In the genomic region with DNA sequence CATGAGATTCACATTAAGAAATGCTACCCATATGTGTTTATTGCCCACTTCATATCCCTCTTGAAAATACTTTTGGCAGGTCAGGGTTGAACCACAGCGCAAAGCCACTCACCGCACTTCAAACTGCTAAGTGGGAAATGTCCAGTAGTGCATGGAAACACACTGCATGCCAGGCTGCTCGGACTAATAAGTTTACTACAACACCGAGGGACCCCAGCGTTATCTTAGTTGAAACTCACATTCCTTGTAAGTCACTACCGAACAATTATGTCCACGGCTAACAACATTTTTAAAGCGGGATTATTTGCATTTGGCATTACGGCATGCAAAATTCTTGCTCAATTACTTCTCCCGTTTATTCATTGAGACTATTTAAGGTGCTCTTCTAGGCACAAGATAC, we compare ENCODE assay signal across 13 cellular contexts. TPM values are rescaled to one million over a fixed set of nuclear protein-coding genes. Genes with fewer than 3 reads are reported as not detected.
DNase-seq lines count a peak whose midpoint lies in the region; ATAC-seq and TF ChIP-seq lines count a peak whose summit lies in the region.
"Had no signal": no experiment of that assay in that cellular context is flagged by ENCODE, and none has a peak within 500 bp of the region (broad histone marks: within the 10 kb centered on the region; RNA-seq: fewer than 3 reads in every experiment).

No MANE protein-coding gene starts in this region.

- no peak for DNase-seq in CD8-positive, alpha-beta memory T cell
- DNase-seq in cardiac fibroblast (ENCODE audit: low read depth in 2 of 2) (peak; percentile 26 to 40), osteoblast (ENCODE audit: insufficient read length, low spot score, missing footprints) (no peak), T-helper 17 cell (no peak), globus pallidus (ENCODE audit: low spot score) (no peak)
- DNase-seq: brain microvascular endothelial cell, KG1, NCI-H2171 had no signal

- H3K4me2 ChIP-seq in osteoblast (ENCODE audit: insufficient read depth, low read length): peak overlapping the region; percentile 30

- H4K20me1 ChIP-seq in osteoblast (ENCODE audit: insufficient read depth, low read length): peaks cover 78% of the 10 kb centered on the region

- no peak overlapping the region for H3K27ac ChIP-seq in CD8-positive, alpha-beta memory T cell (ENCODE audit: low read depth, low read length)
- H3K27ac ChIP-seq in HEK293 (ENCODE audit: extremely low read depth, low read depth, low read length): no peak overlapping the region
- H3K27ac ChIP-seq in osteoblast (ENCODE audit: low read depth, low read length): peak overlapping the region; percentile 11
- H3K27ac ChIP-seq: brain microvascular endothelial cell, RWPE1 had no signal

- H3K36me3 Mint-ChIP-seq in CD8-positive, alpha-beta memory T cell: peaks cover 0 to 21% (median 3%) of the 10 kb centered on the region in 3 donors
- no peaks in the 10 kb centered on the region for H3K36me3 Mint-ChIP-seq in T-helper 17 cell (ENCODE audit: low read depth)

- no peaks in the 10 kb centered on the region for H3K36me3 ChIP-seq in CD8-positive, alpha-beta memory T cell (ENCODE audit: insufficient read depth, low read length)
- no peaks in the 10 kb centered on the region for H3K36me3 ChIP-seq in HEK293 (ENCODE audit: control insufficient read depth in 2 of 2, insufficient read depth in 1 of 2, low read length in 2 of 2)
- H3K36me3 ChIP-seq in osteoblast (ENCODE audit: insufficient read depth, low read length): no peaks in the 10 kb centered on the region
- H3K36me3 ChIP-seq: brain microvascular endothelial cell had no signal

- H3K9me3 ChIP-seq in CD8-positive, alpha-beta memory T cell (ENCODE audit: low read length): no peaks in the 10 kb centered on the region
- H3K9me3 ChIP-seq in HEK293 (ENCODE audit: control insufficient read depth, insufficient read depth, low read depth, low read length) (no peaks in the 10 kb centered on the region), osteoblast (ENCODE audit: low read depth, low read length) (no peaks in the 10 kb centered on the region), T-helper 17 cell (ENCODE audit: control insufficient read depth, low read length, poor library complexity, severe bottlenecking) (no peaks in the 10 kb centered on the region)

- peaks cover 73 to 89% (median 80%) of the 10 kb centered on the region in 3 donors for H3K4me1 Mint-ChIP-seq in CD8-positive, alpha-beta memory T cell
- H3K4me1 Mint-ChIP-seq in T-helper 17 cell: peaks cover 66% of the 10 kb centered on the region

- CTCF ChIA-PET in CD8-positive, alpha-beta memory T cell (lab: Charles Lee): no interaction called here
- CTCF ChIA-PET in HEK293 (lab: Yijun Ruan, JAX): interaction anchor here (1.0 kb wide), 1 partner anchor 24 kb away, joined by 4 read pairs; no protein-coding TSS in a partner anchor

- no peak overlapping the region for H2AFZ ChIP-seq in osteoblast (ENCODE audit: low read length)

- H3K27me3 ChIP-seq in CD8-positive, alpha-beta memory T cell (ENCODE audit: insufficient read depth, low read length, poor library complexity, severe bottlenecking): no peaks in the 10 kb centered on the region
- H3K27me3 ChIP-seq in osteoblast (ENCODE audit: insufficient read depth, low read length): no peaks in the 10 kb centered on the region
- H3K27me3 ChIP-seq: brain microvascular endothelial cell had no signal

- peaks cover 76% of the 10 kb centered on the region for H3K4me1 ChIP-seq in CD8-positive, alpha-beta memory T cell (ENCODE audit: insufficient read depth, low read length)
- H3K4me1 ChIP-seq in HEK293 (ENCODE audit: control insufficient read depth, insufficient read depth, low read length) (peaks cover 43% of the 10 kb centered on the region), osteoblast (ENCODE audit: insufficient read depth, low read length) (peaks cover 45% of the 10 kb centered on the region)

- H3K79me2 ChIP-seq in osteoblast (ENCODE audit: insufficient read depth, low read length): peaks cover 94% of the 10 kb centered on the region

- peak overlapping the region in 6 of 7 donors; percentile 61 to 98 (median 92) for H3K4me3 Mint-ChIP-seq in CD8-positive, alpha-beta memory T cell
- H3K4me3 Mint-ChIP-seq in T-helper 17 cell: no peak overlapping the region

- POLR2A ChIA-PET in CD8-positive, alpha-beta memory T cell (lab: Charles Lee): no interaction called here
- POLR2A ChIA-PET in HEK293 (lab: Yijun Ruan, JAX): no interaction called here

- peaks cover 0 to 4% of the 10 kb centered on the region in 2 donors for H3K27me3 Mint-ChIP-seq in CD8-positive, alpha-beta memory T cell
- H3K27me3 Mint-ChIP-seq in T-helper 17 cell: no peaks in the 10 kb centered on the region

- ATAC-seq in GM18519 (IDR thresholded peaks at IDR 0.05; ENCODE audit: low FRiP score, unreplicated experiment) (no peak), T-helper 17 cell (no peak)
- ATAC-seq: HCT116; stimulated activated effector memory CD8-positive, alpha-beta T cell treated with anti-CD3 and anti-CD28 coated beads, Interleukin-12 subunit alpha, Interleukin-12 subunit beta, amount 100 ng/mL, for 72 hours had no signal

- H3K9me3 Mint-ChIP-seq in CD8-positive, alpha-beta memory T cell: no peaks in the 10 kb centered on the region
- H3K9me3 Mint-ChIP-seq: stimulated activated effector memory CD8-positive, alpha-beta T cell treated with anti-CD3 and anti-CD28 coated beads, Interleukin-12 subunit alpha, Interleukin-12 subunit beta, amount 100 ng/mL, for 72 hours had no signal

- H3K4me3 ChIP-seq in CD8-positive, alpha-beta memory T cell (ENCODE audit: low read length): no peak overlapping the region
- H3K4me3 ChIP-seq in HEK293 (ENCODE audit: low read depth, low read length) (no peak overlapping the region), cardiac fibroblast (replicated peaks in 1 of 2; ENCODE audit: low read depth in 2 of 2, low read length in 2 of 2) (no peak overlapping the region), osteoblast (ENCODE audit: insufficient read depth, low read length) (no peak overlapping the region)

- TF ChIP-seq CTCF in HEK293 (tag by site-specific recombination; IDR thresholded peaks at IDR 0.05) (no peak), cardiac fibroblast (IDR thresholded peaks at IDR 0.05; ENCODE audit: low read depth, low read length) (no peak), osteoblast (IDR thresholded peaks at IDR 0.05; ENCODE audit: extremely low read depth, low read depth, low read length) (no peak)

- H3K27ac Mint-ChIP-seq in CD8-positive, alpha-beta memory T cell: peak overlapping the region in 5 of 8 donors; percentile 12 to 91 (median 70)
- H3K27ac Mint-ChIP-seq in T-helper 17 cell: no peak overlapping the region

TF ChIP-seq in HEK293, 187 proteins besides CTCF, POLR2A, EP300 and RAD21:
- TF ChIP-seq, protein P1, sequence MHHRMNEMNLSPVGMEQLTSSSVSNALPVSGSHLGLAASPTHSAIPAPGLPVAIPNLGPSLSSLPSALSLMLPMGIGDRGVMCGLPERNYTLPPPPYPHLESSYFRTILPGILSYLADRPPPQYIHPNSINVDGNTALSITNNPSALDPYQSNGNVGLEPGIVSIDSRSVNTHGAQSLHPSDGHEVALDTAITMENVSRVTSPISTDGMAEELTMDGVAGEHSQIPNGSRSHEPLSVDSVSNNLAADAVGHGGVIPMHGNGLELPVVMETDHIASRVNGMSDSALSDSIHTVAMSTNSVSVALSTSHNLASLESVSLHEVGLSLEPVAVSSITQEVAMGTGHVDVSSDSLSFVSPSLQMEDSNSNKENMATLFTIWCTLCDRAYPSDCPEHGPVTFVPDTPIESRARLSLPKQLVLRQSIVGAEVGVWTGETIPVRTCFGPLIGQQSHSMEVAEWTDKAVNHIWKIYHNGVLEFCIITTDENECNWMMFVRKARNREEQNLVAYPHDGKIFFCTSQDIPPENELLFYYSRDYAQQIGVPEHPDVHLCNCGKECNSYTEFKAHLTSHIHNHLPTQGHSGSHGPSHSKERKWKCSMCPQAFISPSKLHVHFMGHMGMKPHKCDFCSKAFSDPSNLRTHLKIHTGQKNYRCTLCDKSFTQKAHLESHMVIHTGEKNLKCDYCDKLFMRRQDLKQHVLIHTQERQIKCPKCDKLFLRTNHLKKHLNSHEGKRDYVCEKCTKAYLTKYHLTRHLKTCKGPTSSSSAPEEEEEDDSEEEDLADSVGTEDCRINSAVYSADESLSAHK (tag by site-specific recombination; IDR thresholded peaks at IDR 0.05): peak; percentile 86
- 0 out of 2 replicates have a peak, but pooled peaks have one; percentile 6 for TF ChIP-seq ZEB2 (tag by site-specific recombination; IDR thresholded peaks at IDR 0.05)
- TF ChIP-seq OSR2 (tag by site-specific recombination; IDR thresholded peaks at IDR 0.05): peak; percentile 48; the same call in 1 of the 2 replicates
- TF ChIP-seq, protein P2, sequence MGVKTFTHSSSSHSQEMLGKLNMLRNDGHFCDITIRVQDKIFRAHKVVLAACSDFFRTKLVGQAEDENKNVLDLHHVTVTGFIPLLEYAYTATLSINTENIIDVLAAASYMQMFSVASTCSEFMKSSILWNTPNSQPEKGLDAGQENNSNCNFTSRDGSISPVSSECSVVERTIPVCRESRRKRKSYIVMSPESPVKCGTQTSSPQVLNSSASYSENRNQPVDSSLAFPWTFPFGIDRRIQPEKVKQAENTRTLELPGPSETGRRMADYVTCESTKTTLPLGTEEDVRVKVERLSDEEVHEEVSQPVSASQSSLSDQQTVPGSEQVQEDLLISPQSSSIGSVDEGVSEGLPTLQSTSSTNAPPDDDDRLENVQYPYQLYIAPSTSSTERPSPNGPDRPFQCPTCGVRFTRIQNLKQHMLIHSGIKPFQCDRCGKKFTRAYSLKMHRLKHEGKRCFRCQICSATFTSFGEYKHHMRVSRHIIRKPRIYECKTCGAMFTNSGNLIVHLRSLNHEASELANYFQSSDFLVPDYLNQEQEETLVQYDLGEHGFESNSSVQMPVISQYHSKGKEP (tag by site-specific recombination; IDR thresholded peaks at IDR 0.05): 0 out of 2 replicates have a peak, but pooled peaks have one; percentile 58
- TF ChIP-seq SP2 (tag by site-specific recombination; IDR thresholded peaks at IDR 0.05): no peak

RNA-seq across cellular contexts. Expression of a gene that starts 4.0 kb away (rescaled TPM):
- total RNA-seq in CD8-positive, alpha-beta memory T cell: 100 to 1,000 TPM; 101 to 109 TPM
- polyA plus RNA-seq in CD8-positive, alpha-beta memory T cell: 35.3 TPM
- total RNA-seq in osteoblast (25.0 and 25.7 TPM in 2 replicates), T-helper 17 cell (100 to 1,000 TPM; 120 to 123 TPM)

RNA-seq across cellular contexts. Expression of a gene that starts 51.3 kb away (rescaled TPM):
- 10 to 100 TPM; 48.6 to 59.8 TPM for total RNA-seq in CD8-positive, alpha-beta memory T cell
- polyA plus RNA-seq in CD8-positive, alpha-beta memory T cell: 22.3 TPM
- 18.1 and 18.6 TPM in 2 replicates for total RNA-seq in osteoblast
- 10 to 100 TPM; 87.6 to 90.2 TPM for total RNA-seq in T-helper 17 cell

Comparison
In these comparisons a context has a peak if more than half of its experiments do, and no peak if none do; other contexts are left out.
1. DNase-seq: peak in cardiac fibroblast (2 of 2); none in CD8-positive, alpha-beta memory T cell (0 of 5), osteoblast (single experiment), T-helper 17 cell (0 of 3) and globus pallidus (single experiment).